8 cellular contexts compared by ENCODE assay signal in genomic region chr10:14010083-14010551, GRCh38.
DNase-seq lines count a peak whose midpoint lies in the region; TF ChIP-seq lines count a peak whose summit lies in the region.

No MANE protein-coding gene starts in this region.

- H3K4me3 Mint-ChIP-seq in osteocyte (ENCODE audit: unreplicated experiment): peak overlapping the region; percentile 94

- peaks cover 11% of the 10 kb centered on the region for H3K36me3 Mint-ChIP-seq in osteocyte (ENCODE audit: unreplicated experiment)

- intact Hi-C loops in dorsolateral prefrontal cortex (cut with DNase I): loop anchor here in 1 of 2 donors (5.0 kb wide), 1 partner anchor 83 kb away; no protein-coding TSS in a partner anchor

- H3K4me3 ChIP-seq in GM06990 (replicated peaks; ENCODE audit: low read depth, low read length): peak overlapping the region; percentile 69
- H3K4me3 ChIP-seq in dorsolateral prefrontal cortex: peak overlapping the region in 49 of 59 donors; percentile 2 to 64 (median 40)

- no peaks in the 10 kb centered on the region for H3K27me3 Mint-ChIP-seq in osteocyte (ENCODE audit: unreplicated experiment)

- H3K36me3 ChIP-seq in GM06990 (ENCODE audit: control insufficient read depth, insufficient read depth, low read length): peaks cover 8% of the 10 kb centered on the region

- H3K27ac Mint-ChIP-seq in osteocyte (ENCODE audit: unreplicated experiment): peak overlapping the region; percentile 97

- H3K9me3 Mint-ChIP-seq in osteocyte (ENCODE audit: unreplicated experiment): no peaks in the 10 kb centered on the region

- no peaks in the 10 kb centered on the region for H3K27me3 ChIP-seq in GM06990 (replicated peaks; ENCODE audit: control insufficient read depth, insufficient read depth, low read length)
- H3K27me3 ChIP-seq in dorsolateral prefrontal cortex: peaks cover 0 to 58% (median 0%) of the 10 kb centered on the region in 45 donors

- no peak for DNase-seq in GM06990 (ENCODE audit: extremely low read depth, insufficient read length)
- peak; percentile 62 for DNase-seq in M059J (ENCODE audit: low read depth)
- no peak for DNase-seq in dorsolateral prefrontal cortex
- DNase-seq in osteocyte (ENCODE audit: extremely low spot score, unreplicated experiment): peak; percentile 87
- DNase-seq in putamen (ENCODE audit: low spot score): no peak
- DNase-seq in DMS79 (lab: John Stamatoyannopoulos, UW): no peak
- no peak for DNase-seq in GM19238 (ENCODE audit: insufficient read length, low spot score)
- DNase-seq in stimulated activated CD4-positive, alpha-beta T cell treated with anti-CD3 and anti-CD28 coated beads, Interleukin-4, amount 100 ng/mL, for 24 hours: no peak

- H3K27ac ChIP-seq in dorsolateral prefrontal cortex: peak overlapping the region in 34 of 59 donors; percentile 2 to 77 (median 48)

- H3K4me1 Mint-ChIP-seq in osteocyte (ENCODE audit: unreplicated experiment): peaks cover 80% of the 10 kb centered on the region

- TF ChIP-seq CTCF in GM06990 (IDR thresholded peaks at IDR 0.05; ENCODE audit: insufficient read depth, low read length, poor library complexity, severe bottlenecking) (no peak), dorsolateral prefrontal cortex (IDR thresholded peaks at IDR 0.05 in 54 of 56, conservative IDR thresholded peaks at IDR 0.05 in 2 of 56; ENCODE audit: low read depth in 1 of 56, partially characterized antibody in 56 of 56) (no peak), osteocyte (IDR thresholded peaks at IDR 0.05) (no peak)

Comparison
In these comparisons a context has a peak if more than half of its experiments do, and no peak if none do; other contexts are left out.
1. DNase-seq: peak in M059J (single experiment) and osteocyte (single experiment); none in GM06990 (single experiment), dorsolateral prefrontal cortex (0 of 10), putamen (single experiment), DMS79 (single experiment), GM19238 (single experiment) and stimulated activated CD4-positive, alpha-beta T cell treated with anti-CD3 and anti-CD28 coated beads, Interleukin-4, amount 100 ng/mL, for 24 hours (single experiment).